ENCODE assay signal across 1 cellular context in genomic region chr19:43775299-43775890, GRCh38.
TF ChIP-seq lines count a peak whose summit lies in the region.

No MANE protein-coding gene starts in this region.

TF ChIP-seq in H1, 55 proteins besides CTCF, POLR2A, EP300 and RAD21:
- TF ChIP-seq CEBPB (IDR thresholded peaks at IDR 0.05; ENCODE audit: low read depth, low read length) (no peak), JUN (IDR thresholded peaks at IDR 0.05; ENCODE audit: low read depth, low read length) (no peak), CBX8 (IDR thresholded peaks at IDR 0.05; ENCODE audit: borderline replicate concordance, low read depth, low read length) (no peak), ATF3 (IDR thresholded peaks at IDR 0.05; ENCODE audit: insufficient read depth, low read depth, low read length) (no peak), RFX5 (IDR thresholded peaks at IDR 0.05; ENCODE audit: borderline replicate concordance, low read depth, low read length) (no peak), TBP (IDR thresholded peaks at IDR 0.05; ENCODE audit: low read depth, low read length) (no peak), SP1 (IDR thresholded peaks at IDR 0.05; ENCODE audit: low read depth, low read length) (no peak), SAP30 (IDR thresholded peaks at IDR 0.05; ENCODE audit: insufficient read depth, insufficient replicate concordance, low read length) (no peak), HDAC6 (IDR thresholded peaks at IDR 0.05; ENCODE audit: low read depth, low read length) (no peak), RBBP5 (IDR thresholded peaks at IDR 0.05; ENCODE audit: borderline replicate concordance, low read depth, low read length) (no peak), EGR1 (IDR thresholded peaks at IDR 0.05; ENCODE audit: borderline replicate concordance, low read depth, low read length) (no peak), ZNF274 (IDR thresholded peaks at IDR 0.05; ENCODE audit: borderline replicate concordance, extremely low read depth, low read length) (no peak), MAX (IDR thresholded peaks at IDR 0.05) (no peak), CHD7 (IDR thresholded peaks at IDR 0.05; ENCODE audit: insufficient replicate concordance, low read length) (no peak), BRCA1 (IDR thresholded peaks at IDR 0.05; ENCODE audit: low read depth, low read length) (no peak), ATF2 (IDR thresholded peaks at IDR 0.05; ENCODE audit: low read length) (no peak), SUZ12 (IDR thresholded peaks at IDR 0.05; ENCODE audit: low read length) (no peak), FOSL1 (IDR thresholded peaks at IDR 0.05; ENCODE audit: insufficient read depth, low read depth, low read length) (no peak), TAF7 (optimal IDR thresholded peaks at IDR 0.05; ENCODE audit: borderline replicate concordance, low read depth, low read length) (no peak), NANOG (IDR thresholded peaks at IDR 0.05; ENCODE audit: insufficient read depth, low read depth, low read length, poor library complexity, severe bottlenecking) (no peak)
TF ChIP-seq in H1: peak in this region for 0.
